ENCODE assay signal across 14 cellular contexts in genomic region chr2:47652041-47652713, GRCh38.
"Had no signal": no experiment of that assay in that cellular context is flagged by ENCODE, and none has a peak within 500 bp of the region (broad histone marks: within the 10 kb centered on the region; RNA-seq: fewer than 3 reads in every experiment).

No MANE protein-coding gene starts in this region.

- H3K36me3 ChIP-seq: esophagus squamous epithelium, heart left ventricle, tibial artery, vagina had no signal

- H3K27me3 ChIP-seq: esophagus squamous epithelium, vagina had no signal

- H3K27ac ChIP-seq: esophagus squamous epithelium, heart left ventricle, tibial artery, vagina, VCaP had no signal

- H3K4me3 ChIP-seq: esophagus squamous epithelium, heart left ventricle, tibial artery, vagina had no signal

- H3K4me1 ChIP-seq: esophagus squamous epithelium, tibial artery, vagina had no signal

- H3K9me3 ChIP-seq: esophagus squamous epithelium, heart left ventricle, tibial artery, vagina had no signal

- H3K27ac Mint-ChIP-seq: activated CD8-positive, alpha-beta T cell treated with anti-CD3 and anti-CD28 coated beads, Interleukin-2, amount 10 ng/mL, durations not matched to agents 7 days and 5 days; activated naive CD4-positive, alpha-beta T cell treated with anti-CD3 and anti-CD28 coated beads for 36 hours; activated T-helper 17 cell treated with anti-CD3 and anti-CD28 coated beads, Interleukin-2, amount 50 U/mL, for 72 hours; natural killer cell; stimulated activated effector memory CD8-positive, alpha-beta T cell treated with anti-CD3 and anti-CD28 coated beads, Interleukin-12 subunit alpha, Interleukin-12 subunit beta, amount 100 ng/mL, for 72 hours had no signal

- H3K4me3 Mint-ChIP-seq: activated CD8-positive, alpha-beta T cell treated with anti-CD3 and anti-CD28 coated beads, Interleukin-2, amount 10 ng/mL, durations not matched to agents 7 days and 5 days; activated naive CD4-positive, alpha-beta T cell treated with anti-CD3 and anti-CD28 coated beads for 36 hours; activated T-helper 17 cell treated with anti-CD3 and anti-CD28 coated beads, Interleukin-2, amount 50 U/mL, for 72 hours; natural killer cell; stimulated activated effector memory CD8-positive, alpha-beta T cell treated with anti-CD3 and anti-CD28 coated beads, Interleukin-12 subunit alpha, Interleukin-12 subunit beta, amount 100 ng/mL, for 72 hours had no signal

- H3K36me3 Mint-ChIP-seq: natural killer cell; stimulated activated effector memory CD8-positive, alpha-beta T cell treated with anti-CD3 and anti-CD28 coated beads, Interleukin-12 subunit alpha, Interleukin-12 subunit beta, amount 100 ng/mL, for 72 hours had no signal

- DNase-seq: activated CD4-positive, alpha-beta T cell treated with anti-CD3 and anti-CD28 coated beads for 48 hours; activated CD8-positive, alpha-beta memory T cell treated with anti-CD3 and anti-CD28 coated beads, Interleukin-2, amount 50 U/mL, for 48 hours; activated CD8-positive, alpha-beta T cell treated with anti-CD3 and anti-CD28 coated beads, Interleukin-2, amount 10 ng/mL, durations not matched to agents 7 days and 5 days; activated naive CD4-positive, alpha-beta T cell treated with anti-CD3 and anti-CD28 coated beads for 36 hours; esophagus squamous epithelium; foreskin fibroblast; heart left ventricle; natural killer cell; right cardiac atrium; tibial artery had no signal

- H3K4me1 Mint-ChIP-seq: activated T-helper 17 cell treated with anti-CD3 and anti-CD28 coated beads, Interleukin-2, amount 50 U/mL, for 72 hours; natural killer cell; stimulated activated effector memory CD8-positive, alpha-beta T cell treated with anti-CD3 and anti-CD28 coated beads, Interleukin-12 subunit alpha, Interleukin-12 subunit beta, amount 100 ng/mL, for 72 hours had no signal

- H3K9me3 Mint-ChIP-seq: activated naive CD4-positive, alpha-beta T cell treated with anti-CD3 and anti-CD28 coated beads for 36 hours; activated T-helper 17 cell treated with anti-CD3 and anti-CD28 coated beads, Interleukin-2, amount 50 U/mL, for 72 hours; natural killer cell; stimulated activated effector memory CD8-positive, alpha-beta T cell treated with anti-CD3 and anti-CD28 coated beads, Interleukin-12 subunit alpha, Interleukin-12 subunit beta, amount 100 ng/mL, for 72 hours had no signal
